ENCODE assay signal across 19 cellular contexts in genomic region chr16:88595921-88596320, GRCh38. TPM values are rescaled to one million over a fixed set of nuclear protein-coding genes. Genes with fewer than 3 reads are reported as not detected.
DNase-seq lines count a peak whose midpoint lies in the region; TF ChIP-seq lines count a peak whose summit lies in the region.
"Had no signal": no experiment of that assay in that cellular context is flagged by ENCODE, and none has a peak within 500 bp of the region (broad histone marks: within the 10 kb centered on the region; RNA-seq: fewer than 3 reads in every experiment).

No MANE protein-coding gene starts in this region.

- H3K4me1 ChIP-seq in MM.1S (ENCODE audit: low read length), result peaks cover 21% of the 10 kb centered on the region
- peaks cover 0 to 24% (median 4%) of the 10 kb centered on the region in 4 donors for H3K4me1 ChIP-seq in stomach

- no peak overlapping the region for H3K4me2 ChIP-seq in MM.1S (ENCODE audit: low read depth, low read length)

- H3K27me3 ChIP-seq in MM.1S (replicated peaks; ENCODE audit: insufficient read depth, low read length) (no peaks in the 10 kb centered on the region), stomach (no peaks in the 10 kb centered on the region)
- H3K27me3 ChIP-seq: MG63 had no signal

- H2AFZ ChIP-seq in MM.1S (ENCODE audit: low read length), result no peak overlapping the region

- no peaks in the 10 kb centered on the region for H4K20me1 ChIP-seq in MM.1S (ENCODE audit: insufficient read depth, low read length)

- peaks cover 33% of the 10 kb centered on the region for H3K4me1 Mint-ChIP-seq in activated T-cell treated with anti-CD3 and anti-CD28 coated beads, Interleukin-2, amount 50 U/mL, for 24 hours (ENCODE audit: low read depth)
- H3K4me1 Mint-ChIP-seq in mesothelial cell of epicardium, result no peaks in the 10 kb centered on the region

- H3K36me3 ChIP-seq in MM.1S (replicated peaks; ENCODE audit: insufficient read depth, low read length) (no peaks in the 10 kb centered on the region; the same call in 1 of the 2 replicates), stomach (peaks cover 22 to 74% (median 67%) of the 10 kb centered on the region in 4 donors)

- H3K27ac Mint-ChIP-seq in activated T-cell treated with anti-CD3 and anti-CD28 coated beads, Interleukin-2, amount 50 U/mL, for 24 hours, result peak overlapping the region; percentile 40
- H3K27ac Mint-ChIP-seq in mesothelial cell of epicardium, result no peak overlapping the region

- H3K9me3 ChIP-seq in MM.1S (replicated peaks; ENCODE audit: insufficient read depth, low read length) (no peaks in the 10 kb centered on the region), stomach (no peaks in the 10 kb centered on the region)
- H3K9me3 ChIP-seq: MG63 had no signal

- H3F3A ChIP-seq in MM.1S (ENCODE audit: insufficient read depth, low read length), result peaks cover 22% of the 10 kb centered on the region

- intact Hi-C loops in stomach (cut with DNase I; ENCODE audit: low total_unique reads), result no loop called here

- H3K9me2 ChIP-seq in MM.1S (replicated peaks; ENCODE audit: insufficient read depth, low read length), result no peaks in the 10 kb centered on the region

- TF ChIP-seq EP300 in stomach (IDR thresholded peaks at IDR 0.05), result no peak

- H3K4me3 Mint-ChIP-seq in activated T-cell treated with anti-CD3 and anti-CD28 coated beads, Interleukin-2, amount 50 U/mL, for 24 hours, result no peak overlapping the region
- no peak overlapping the region for H3K4me3 Mint-ChIP-seq in mesothelial cell of epicardium

- H3K27me3 Mint-ChIP-seq in activated T-cell treated with anti-CD3 and anti-CD28 coated beads, Interleukin-2, amount 50 U/mL, for 24 hours, result no peaks in the 10 kb centered on the region
- no peaks in the 10 kb centered on the region for H3K27me3 Mint-ChIP-seq in mesothelial cell of epicardium (ENCODE audit: low read depth)

- H3K9me3 Mint-ChIP-seq in activated T-cell treated with anti-CD3 and anti-CD28 coated beads, Interleukin-2, amount 50 U/mL, for 24 hours, result no peaks in the 10 kb centered on the region
- no peaks in the 10 kb centered on the region for H3K9me3 Mint-ChIP-seq in mesothelial cell of epicardium

- no peak overlapping the region for H3K9ac ChIP-seq in MM.1S (ENCODE audit: low read length)

- H3K4me3 ChIP-seq in MM.1S (ENCODE audit: low read length) (no peak overlapping the region), stomach (no peak overlapping the region)
- H3K4me3 ChIP-seq: MG63 had no signal

- peak overlapping the region; percentile 76; the same call in 1 of the 2 replicates for H3K27ac ChIP-seq in MM.1S (ENCODE audit: low read length)
- peak overlapping the region; percentile 42 for H3K27ac ChIP-seq in caudate nucleus (ENCODE audit: low read depth, low read length)
- H3K27ac ChIP-seq in temporal lobe (ENCODE audit: low read depth, low read length), result peak overlapping the region; percentile 83
- H3K27ac ChIP-seq in stomach, result peak overlapping the region in 1 of 5 donors; percentile 43

- no peak for TF ChIP-seq CTCF in MM.1S (IDR thresholded peaks at IDR 0.05; ENCODE audit: low read length)
- TF ChIP-seq CTCF in mesothelial cell of epicardium (IDR thresholded peaks at IDR 0.05; ENCODE audit: unreplicated experiment), result no peak
- TF ChIP-seq CTCF in stomach (IDR thresholded peaks at IDR 0.05), result no peak

- H3K36me3 Mint-ChIP-seq in activated T-cell treated with anti-CD3 and anti-CD28 coated beads, Interleukin-2, amount 50 U/mL, for 24 hours (ENCODE audit: low read depth), result peaks cover 79% of the 10 kb centered on the region
- peaks cover 32% of the 10 kb centered on the region for H3K36me3 Mint-ChIP-seq in mesothelial cell of epicardium

- 91 to 94% (median 93%) methylated on average over 10 of the region's 10 CpGs for WGBS in stomach, 5 donors

- no peak for DNase-seq in activated T-cell treated with anti-CD3 and anti-CD28 coated beads, Interleukin-2, amount 50 U/mL, for 24 hours
- DNase-seq in activated T-cell treated with anti-CD3 and anti-CD28 coated beads for 4 hours, result no peak
- DNase-seq in MM.1S, result no peak
- DNase-seq in caudate nucleus (lab: John Stamatoyannopoulos, UW), result no peak
- no peak for DNase-seq in mesothelial cell of epicardium (ENCODE audit: low spot score in 2 of 2, unreplicated experiment in 2 of 2)
- DNase-seq in 8988T, result no peak
- DNase-seq in stomach, result no peak
- DNase-seq: Kasumi-1; MG63; NCI-H1092 treated with DMSO at 0.1 percent for 48 hours; NCI-H2081; NCI-H2171 treated with DMSO at 0.1 percent for 48 hours; NCI-H446 treated with DMSO at 0.1 percent for 48 hours; NCI-H748 treated with DMSO at 0.1 percent for 48 hours; NK-92 treated with Interleukin-12 subunit alpha and Interleukin-12 subunit beta, amount 100 ng/mL, for 24 hours had no signal

- peaks cover 28% of the 10 kb centered on the region for H3K79me2 ChIP-seq in MM.1S (ENCODE audit: low read length)

- TF ChIP-seq POLR2A in stomach (IDR thresholded peaks at IDR 0.05), result no peak

RNA-seq across cellular contexts. Expression of gene ZC3H18, which starts 25.7 kb away (rescaled TPM):
- total RNA-seq in temporal lobe, result 9.1 TPM
- 59.9 to 64.9 TPM (median 62.2 TPM) in 3 replicates for total RNA-seq in mesothelial cell of epicardium
- total RNA-seq in stomach, result 100 to 1,000 TPM in 1 of 5 donors, 10 to 100 TPM in 4; 15.5 to 312 (median 23.9) TPM
- polyA plus RNA-seq in stomach, result 10 to 100 TPM; 16.1 to 20.2 (median 16.7) TPM

RNA-seq across cellular contexts. Expression of gene IL17C, which starts 42.5 kb away (rescaled TPM):
- total RNA-seq in temporal lobe (not detected), mesothelial cell of epicardium (0.23 TPM in 1 of 3 replicates, not detected in the others), stomach (under 1 TPM in 1 of 5 donors, not detected in 4; 0.87 TPM)
- 1 to 10 TPM in 1 of 3 donors, not detected in 2; 1.2 TPM for polyA plus RNA-seq in stomach
- total RNA-seq: Right ventricle myocardium inferior, SK-MEL-5 had no signal
- polyA plus RNA-seq: BJ had no signal

RNA-seq across cellular contexts. Expression of gene CYBA, which starts 54.9 kb away (rescaled TPM):
- total RNA-seq in temporal lobe (13.5 TPM), mesothelial cell of epicardium (116 to 127 TPM (median 121 TPM) in 3 replicates), stomach (100 to 1,000 TPM in 3 of 5 donors, 10 to 100 TPM in 2; 21.0 to 480 (median 175) TPM)
- 100 to 1,000 TPM in 2 of 3 donors, 10 to 100 TPM in 1; 57.1 to 165 (median 159) TPM for polyA plus RNA-seq in stomach
